21 cellular contexts compared by ENCODE assay signal in the genomic region with DNA sequence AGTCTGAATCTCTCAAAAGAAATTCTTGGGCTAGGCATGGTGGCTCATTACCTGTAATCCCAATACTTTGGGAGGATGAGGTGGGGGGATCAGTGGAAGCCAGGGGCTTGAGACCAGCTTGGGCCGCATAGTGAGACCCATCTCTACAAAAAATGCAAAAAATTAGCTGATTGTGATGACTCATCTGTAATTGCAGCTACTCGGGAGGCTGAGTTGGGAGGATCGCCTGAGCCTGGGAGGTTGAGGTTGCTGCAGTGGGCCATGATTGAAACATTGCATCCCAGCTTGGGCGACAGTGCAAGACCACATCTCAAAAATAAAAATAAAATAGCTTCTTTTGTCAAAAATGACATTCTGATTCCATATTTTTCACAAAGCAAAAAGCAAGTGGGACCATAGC.
DNase-seq lines count a peak whose midpoint lies in the region; ATAC-seq, FAIRE-seq and TF ChIP-seq lines count a peak whose summit lies in the region.
"Had no signal": no experiment of that assay in that cellular context is flagged by ENCODE, and none has a peak within 500 bp of the region (broad histone marks: within the 10 kb centered on the region; RNA-seq: fewer than 3 reads in every experiment).

No MANE protein-coding gene starts in this region.

- FAIRE-seq in urothelium cell line (lab: Jason Lieb, UNC): peak; percentile 68
- FAIRE-seq: A204.1, G401.6, GM12892, H1 had no signal

- whole genome bisulfite sequencing in endodermal cell (ENCODE audit: insufficient coverage in 1 of 2, insufficient read length in 1 of 2), 2 experiments: 95 to 100% methylated on average over 3 to 4 of the region's 4 CpGs

- no peak overlapping the region for H3K4me3 ChIP-seq in right atrium auricular region
- H3K4me3 ChIP-seq in left ventricle myocardium inferior: no peak overlapping the region
- no peak overlapping the region for H3K4me3 ChIP-seq in endodermal cell (ENCODE audit: low read length)
- H3K4me3 ChIP-seq: GM23248 had no signal

- intact Hi-C loops in left ventricle myocardium inferior (cut with micrococcal nuclease): no loop called here

- DNase-seq in right atrium auricular region (ENCODE audit: low spot score) (peak; percentile 26), left ventricle myocardium inferior (no peak), endodermal cell (peak; percentile 16), urothelium cell line (ENCODE audit: low spot score) (no peak)
- DNase-seq: BE2C, C1 segment of cervical spinal cord, Calu3, COR-L47, DMS53, DND-41, GM23248, H9 had no signal

- H3K36me3 Mint-ChIP-seq in endodermal cell (ENCODE audit: low read depth): no peaks in the 10 kb centered on the region
- H3K36me3 Mint-ChIP-seq: CD4-positive, alpha-beta memory T cell had no signal

- TF ChIP-seq CTCF in right atrium auricular region (IDR thresholded peaks at IDR 0.05) (no peak), left ventricle myocardium inferior (IDR thresholded peaks at IDR 0.05; ENCODE audit: borderline replicate concordance) (no peak), endodermal cell (conservative IDR thresholded peaks at IDR 0.05) (no peak)

- H3K9me3 Mint-ChIP-seq in endodermal cell: no peaks in the 10 kb centered on the region
- H3K9me3 Mint-ChIP-seq: CD4-positive, alpha-beta memory T cell; H9 had no signal

- ATAC-seq in SK-N-SH treated with all-trans-retinoic acid at 6 μM for 48 hours: no peak
- no peak for ATAC-seq in GM19467 (IDR thresholded peaks at IDR 0.05; ENCODE audit: unreplicated experiment)
- ATAC-seq: HCT116 had no signal

- no peaks in the 10 kb centered on the region for H3K27me3 ChIP-seq in right atrium auricular region
- no peaks in the 10 kb centered on the region for H3K27me3 ChIP-seq in left ventricle myocardium inferior (ENCODE audit: low read depth)
- no peaks in the 10 kb centered on the region for H3K27me3 ChIP-seq in endodermal cell (ENCODE audit: control insufficient read depth, insufficient read depth, low read length, poor library complexity, severe bottlenecking)
- H3K27me3 ChIP-seq: BE2C had no signal

- H3K4me1 Mint-ChIP-seq in endodermal cell: peaks cover 5% of the 10 kb centered on the region
- H3K4me1 Mint-ChIP-seq: CD4-positive, alpha-beta memory T cell had no signal

- no peaks in the 10 kb centered on the region for H3K36me3 ChIP-seq in right atrium auricular region
- no peaks in the 10 kb centered on the region for H3K36me3 ChIP-seq in left ventricle myocardium inferior
- no peaks in the 10 kb centered on the region for H3K36me3 ChIP-seq in endodermal cell (ENCODE audit: control insufficient read depth, insufficient read depth, low read length)
- H3K36me3 ChIP-seq: BE2C had no signal

- no peaks in the 10 kb centered on the region for H3K27me3 Mint-ChIP-seq in endodermal cell (ENCODE audit: insufficient read depth)
- H3K27me3 Mint-ChIP-seq: CD4-positive, alpha-beta memory T cell had no signal

- no peak overlapping the region for H3K4me3 Mint-ChIP-seq in endodermal cell
- H3K4me3 Mint-ChIP-seq: CD4-positive, alpha-beta memory T cell; H9 had no signal

- H3K9me3 ChIP-seq in right atrium auricular region (no peaks in the 10 kb centered on the region), left ventricle myocardium inferior (replicated peaks) (no peaks in the 10 kb centered on the region), endodermal cell (ENCODE audit: control insufficient read depth, low read length) (no peaks in the 10 kb centered on the region)
- H3K9me3 ChIP-seq: BE2C had no signal

- H3K9ac ChIP-seq in endodermal cell (ENCODE audit: extremely low read depth, low read length, poor library complexity, severe bottlenecking): no peak overlapping the region
- H3K9ac ChIP-seq: GM23248 had no signal

- H3K27ac ChIP-seq in right atrium auricular region (no peak overlapping the region), left ventricle myocardium inferior (replicated peaks) (no peak overlapping the region), endodermal cell (ENCODE audit: low read depth, low read length) (no peak overlapping the region)
- H3K27ac ChIP-seq: 22Rv1, GM23248 had no signal

- H3K4me1 ChIP-seq in right atrium auricular region: no peaks in the 10 kb centered on the region
- no peaks in the 10 kb centered on the region for H3K4me1 ChIP-seq in left ventricle myocardium inferior
- H3K4me1 ChIP-seq in endodermal cell (ENCODE audit: control insufficient read depth, insufficient read depth, low read length): no peaks in the 10 kb centered on the region
- H3K4me1 ChIP-seq: BE2C had no signal

- H3K27ac Mint-ChIP-seq in endodermal cell: no peak overlapping the region
- H3K27ac Mint-ChIP-seq: CD4-positive, alpha-beta memory T cell had no signal

TF ChIP-seq in SK-N-SH treated with all-trans-retinoic acid at 6 μM for 48 hours, 23 proteins besides CTCF, POLR2A, EP300 and RAD21:
- TF ChIP-seq ARNTL (CRISPR knock-in tag; IDR thresholded peaks at IDR 0.05; ENCODE audit: borderline replicate concordance, low read depth) (no peak), ZNF565 (CRISPR knock-in tag; conservative IDR thresholded peaks at IDR 0.05; ENCODE audit: low read depth) (no peak), ESRRG (CRISPR knock-in tag; IDR thresholded peaks at IDR 0.05) (no peak), SNAI2 (CRISPR knock-in tag; IDR thresholded peaks at IDR 0.05) (no peak), ZNF8 (CRISPR knock-in tag; IDR thresholded peaks at IDR 0.05) (no peak), PPARA (CRISPR knock-in tag; IDR thresholded peaks at IDR 0.05; ENCODE audit: borderline replicate concordance) (no peak), GLIS3 (CRISPR knock-in tag; IDR thresholded peaks at IDR 0.05) (no peak)
- TF ChIP-seq, protein P1, sequence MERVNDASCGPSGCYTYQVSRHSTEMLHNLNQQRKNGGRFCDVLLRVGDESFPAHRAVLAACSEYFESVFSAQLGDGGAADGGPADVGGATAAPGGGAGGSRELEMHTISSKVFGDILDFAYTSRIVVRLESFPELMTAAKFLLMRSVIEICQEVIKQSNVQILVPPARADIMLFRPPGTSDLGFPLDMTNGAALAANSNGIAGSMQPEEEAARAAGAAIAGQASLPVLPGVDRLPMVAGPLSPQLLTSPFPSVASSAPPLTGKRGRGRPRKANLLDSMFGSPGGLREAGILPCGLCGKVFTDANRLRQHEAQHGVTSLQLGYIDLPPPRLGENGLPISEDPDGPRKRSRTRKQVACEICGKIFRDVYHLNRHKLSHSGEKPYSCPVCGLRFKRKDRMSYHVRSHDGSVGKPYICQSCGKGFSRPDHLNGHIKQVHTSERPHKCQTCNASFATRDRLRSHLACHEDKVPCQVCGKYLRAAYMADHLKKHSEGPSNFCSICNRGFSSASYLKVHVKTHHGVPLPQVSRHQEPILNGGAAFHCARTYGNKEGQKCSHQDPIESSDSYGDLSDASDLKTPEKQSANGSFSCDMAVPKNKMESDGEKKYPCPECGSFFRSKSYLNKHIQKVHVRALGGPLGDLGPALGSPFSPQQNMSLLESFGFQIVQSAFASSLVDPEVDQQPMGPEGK (CRISPR knock-in tag; IDR thresholded peaks at IDR 0.05; ENCODE audit: borderline replicate concordance): no peak
- TF ChIP-seq, protein P2, sequence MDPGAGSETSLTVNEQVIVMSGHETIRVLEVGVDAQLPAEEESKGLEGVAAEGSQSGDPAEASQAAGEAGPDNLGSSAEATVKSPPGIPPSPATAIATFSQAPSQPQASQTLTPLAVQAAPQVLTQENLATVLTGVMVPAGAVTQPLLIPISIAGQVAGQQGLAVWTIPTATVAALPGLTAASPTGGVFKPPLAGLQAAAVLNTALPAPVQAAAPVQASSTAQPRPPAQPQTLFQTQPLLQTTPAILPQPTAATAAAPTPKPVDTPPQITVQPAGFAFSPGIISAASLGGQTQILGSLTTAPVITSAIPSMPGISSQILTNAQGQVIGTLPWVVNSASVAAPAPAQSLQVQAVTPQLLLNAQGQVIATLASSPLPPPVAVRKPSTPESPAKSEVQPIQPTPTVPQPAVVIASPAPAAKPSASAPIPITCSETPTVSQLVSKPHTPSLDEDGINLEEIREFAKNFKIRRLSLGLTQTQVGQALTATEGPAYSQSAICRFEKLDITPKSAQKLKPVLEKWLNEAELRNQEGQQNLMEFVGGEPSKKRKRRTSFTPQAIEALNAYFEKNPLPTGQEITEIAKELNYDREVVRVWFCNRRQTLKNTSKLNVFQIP (CRISPR knock-in tag; IDR thresholded peaks at IDR 0.05; ENCODE audit: borderline replicate concordance, low read depth): no peak
- TF ChIP-seq, protein P3, sequence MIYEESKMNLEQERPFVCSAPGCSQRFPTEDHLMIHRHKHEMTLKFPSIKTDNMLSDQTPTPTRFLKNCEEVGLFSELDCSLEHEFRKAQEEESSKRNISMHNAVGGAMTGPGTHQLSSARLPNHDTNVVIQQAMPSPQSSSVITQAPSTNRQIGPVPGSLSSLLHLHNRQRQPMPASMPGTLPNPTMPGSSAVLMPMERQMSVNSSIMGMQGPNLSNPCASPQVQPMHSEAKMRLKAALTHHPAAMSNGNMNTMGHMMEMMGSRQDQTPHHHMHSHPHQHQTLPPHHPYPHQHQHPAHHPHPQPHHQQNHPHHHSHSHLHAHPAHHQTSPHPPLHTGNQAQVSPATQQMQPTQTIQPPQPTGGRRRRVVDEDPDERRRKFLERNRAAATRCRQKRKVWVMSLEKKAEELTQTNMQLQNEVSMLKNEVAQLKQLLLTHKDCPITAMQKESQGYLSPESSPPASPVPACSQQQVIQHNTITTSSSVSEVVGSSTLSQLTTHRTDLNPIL (CRISPR knock-in tag; IDR thresholded peaks at IDR 0.05; ENCODE audit: low read depth): no peak

Comparison
In these comparisons a context has a peak if more than half of its experiments do, and no peak if none do; other contexts are left out.
1. DNase-seq: peak in right atrium auricular region (single experiment) and endodermal cell (single experiment); none in left ventricle myocardium inferior (single experiment) and urothelium cell line (single experiment).